Comparison of ENCODE assay signal across 14 cellular contexts in genomic region chr3:264394-265156, GRCh38.
DNase-seq lines count a peak whose midpoint lies in the region.
"Had no signal": no experiment of that assay in that cellular context is flagged by ENCODE, and none has a peak within 500 bp of the region (broad histone marks: within the 10 kb centered on the region; RNA-seq: fewer than 3 reads in every experiment).

No MANE protein-coding gene starts in this region.

- peak overlapping the region; percentile 47 for H3K27ac ChIP-seq in epithelial cell of prostate
- H3K27ac ChIP-seq: SJCRH30, thoracic aorta had no signal

- DNase-seq in COLO829 (ENCODE audit: low spot score): peak; percentile 72
- peak; percentile 15 for DNase-seq in NCI-H69 (lab: John Stamatoyannopoulos, UW)
- DNase-seq in epithelial cell of prostate (ENCODE audit: low read depth, low spot score): peak; percentile 89
- DNase-seq in non-pigmented ciliary epithelial cell (ENCODE audit: low read depth): peak; percentile 75
- DNase-seq in HuH-7.5 (ENCODE audit: low spot score): no peak
- no peak for DNase-seq in medulla oblongata (ENCODE audit: extremely low spot score)
- DNase-seq in activated CD8-positive, alpha-beta memory T cell treated with anti-CD3 and anti-CD28 coated beads for 24 hours: no peak
- DNase-seq in MV-4-11 (lab: John Stamatoyannopoulos, UW): no peak
- DNase-seq: activated CD4-positive, alpha-beta T cell treated with anti-CD3 and anti-CD28 coated beads for 36 hours; activated effector memory CD4-positive, alpha-beta T cell treated with anti-CD3 and anti-CD28 coated beads, Interleukin-2, amount 50 U/mL, for 16 hours; cerebellar nuclear complex; NCI-H2081 treated with DMSO at 0.1 percent for 48 hours had no signal

Comparison
In these comparisons a context has a peak if more than half of its experiments do, and no peak if none do; other contexts are left out.
1. DNase-seq: peak in COLO829 (single experiment), NCI-H69 (single experiment), epithelial cell of prostate (single experiment) and non-pigmented ciliary epithelial cell (single experiment); none in HuH-7.5 (single experiment), medulla oblongata (single experiment), activated CD8-positive, alpha-beta memory T cell treated with anti-CD3 and anti-CD28 coated beads for 24 hours (single experiment) and MV-4-11 (single experiment).